ENCODE assay signal across 1 cellular context in the genomic region with DNA sequence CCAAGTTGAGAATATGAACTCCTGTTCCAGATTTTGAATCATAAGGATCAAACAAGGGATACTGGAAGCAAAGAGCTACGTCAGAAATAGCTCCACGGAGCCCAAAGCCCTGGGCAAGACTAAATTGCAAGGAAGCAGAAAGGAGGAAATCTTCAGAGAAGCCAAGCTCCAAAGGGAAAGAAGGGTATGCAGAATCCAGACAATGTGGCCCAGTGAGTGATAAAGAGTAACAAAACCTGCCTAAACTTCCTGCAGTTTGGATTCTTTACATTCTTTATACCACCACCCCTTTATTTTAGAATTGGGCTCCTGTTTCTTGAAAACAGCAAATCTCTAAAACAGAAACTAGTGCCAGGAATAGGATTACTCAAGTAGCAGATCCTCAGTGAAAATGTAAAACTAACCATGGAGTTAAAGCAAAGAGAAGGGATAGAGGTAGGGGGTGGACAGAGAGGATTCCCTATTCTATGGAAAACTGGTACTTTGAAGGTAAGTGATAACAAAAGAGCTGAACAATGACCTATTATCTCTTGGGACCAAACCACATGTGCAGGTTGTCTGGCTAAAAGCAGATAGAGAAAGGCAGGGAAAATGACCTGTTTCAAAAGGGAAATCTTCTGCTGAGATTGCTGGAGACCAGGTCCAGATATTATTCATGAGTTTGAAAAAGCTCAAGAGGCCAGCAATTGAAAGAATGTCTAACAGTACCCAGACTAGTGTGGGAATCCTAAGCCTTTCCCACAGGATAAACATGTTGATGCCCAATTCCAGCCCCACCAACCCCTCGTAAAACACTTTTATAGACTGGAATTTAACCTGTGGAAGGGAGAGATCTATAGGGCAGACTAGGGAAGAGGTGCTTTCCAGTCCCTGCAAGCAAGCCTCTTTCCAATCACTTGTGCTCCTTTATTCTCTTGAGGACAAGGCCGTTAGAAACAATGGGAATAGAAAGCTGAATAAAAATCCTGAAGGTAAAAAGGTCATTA.
TF ChIP-seq lines count a peak whose summit lies in the region.

No MANE protein-coding gene starts in this region.

TF ChIP-seq in H1, 55 proteins besides CTCF, POLR2A, EP300 and RAD21:
- no peak for TF ChIP-seq E2F6 (IDR thresholded peaks at IDR 0.05)
- TF ChIP-seq RNF2 (IDR thresholded peaks at IDR 0.05; ENCODE audit: borderline replicate concordance, low read depth, low read length, missing control alignments, poor library complexity, severe bottlenecking): no peak
- TF ChIP-seq CTBP2 (IDR thresholded peaks at IDR 0.05; ENCODE audit: borderline replicate concordance, insufficient read depth, insufficient read length, low read length): no peak
- TF ChIP-seq HDAC6 (IDR thresholded peaks at IDR 0.05; ENCODE audit: low read depth, low read length): no peak
- TF ChIP-seq BCL11A (IDR thresholded peaks at IDR 0.05; ENCODE audit: low read depth in 2 of 2, low read length in 2 of 2): no peak
- TF ChIP-seq SIRT6 (IDR thresholded peaks at IDR 0.05; ENCODE audit: low read length): no peak
- TF ChIP-seq NANOG (IDR thresholded peaks at IDR 0.05; ENCODE audit: insufficient read depth, low read depth, low read length, poor library complexity, severe bottlenecking): no peak
